Comparison of ENCODE assay signal across 2 cellular contexts in the genomic region with DNA sequence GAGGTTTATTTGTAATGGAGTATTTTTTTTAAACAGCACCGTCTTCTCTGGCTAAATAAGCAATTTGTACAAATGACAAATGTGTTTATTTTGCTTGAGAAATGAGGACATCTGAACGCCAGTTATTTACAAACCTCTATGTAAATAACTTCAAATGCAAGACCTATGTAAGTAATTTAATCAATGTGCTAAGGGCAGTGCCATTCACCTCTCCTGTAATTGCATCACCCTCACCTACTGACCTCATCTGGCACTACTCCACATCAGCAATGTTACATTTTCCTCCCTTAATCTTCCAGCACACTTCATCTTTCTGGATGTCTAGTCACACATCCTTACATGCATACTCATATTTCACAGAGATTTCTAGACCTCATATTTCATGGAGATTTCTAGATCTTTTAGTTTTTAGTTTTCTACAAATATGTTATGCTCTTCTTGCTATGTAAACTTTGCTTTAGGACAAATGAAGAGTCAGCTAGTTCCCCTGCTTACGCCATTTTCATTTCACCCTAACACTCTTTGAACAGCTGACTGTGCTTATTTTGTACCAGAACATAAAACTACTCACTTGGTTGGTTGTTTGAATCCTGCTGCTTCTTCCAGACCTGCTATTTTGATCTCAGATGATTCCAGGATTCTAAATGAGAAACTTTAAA.
TF ChIP-seq lines count a peak whose summit lies in the region.

No MANE protein-coding gene starts in this region.

TF ChIP-seq in GM23338, 12 proteins besides CTCF, POLR2A, EP300 and RAD21 (continued from another document):
- TF ChIP-seq, protein P1, sequence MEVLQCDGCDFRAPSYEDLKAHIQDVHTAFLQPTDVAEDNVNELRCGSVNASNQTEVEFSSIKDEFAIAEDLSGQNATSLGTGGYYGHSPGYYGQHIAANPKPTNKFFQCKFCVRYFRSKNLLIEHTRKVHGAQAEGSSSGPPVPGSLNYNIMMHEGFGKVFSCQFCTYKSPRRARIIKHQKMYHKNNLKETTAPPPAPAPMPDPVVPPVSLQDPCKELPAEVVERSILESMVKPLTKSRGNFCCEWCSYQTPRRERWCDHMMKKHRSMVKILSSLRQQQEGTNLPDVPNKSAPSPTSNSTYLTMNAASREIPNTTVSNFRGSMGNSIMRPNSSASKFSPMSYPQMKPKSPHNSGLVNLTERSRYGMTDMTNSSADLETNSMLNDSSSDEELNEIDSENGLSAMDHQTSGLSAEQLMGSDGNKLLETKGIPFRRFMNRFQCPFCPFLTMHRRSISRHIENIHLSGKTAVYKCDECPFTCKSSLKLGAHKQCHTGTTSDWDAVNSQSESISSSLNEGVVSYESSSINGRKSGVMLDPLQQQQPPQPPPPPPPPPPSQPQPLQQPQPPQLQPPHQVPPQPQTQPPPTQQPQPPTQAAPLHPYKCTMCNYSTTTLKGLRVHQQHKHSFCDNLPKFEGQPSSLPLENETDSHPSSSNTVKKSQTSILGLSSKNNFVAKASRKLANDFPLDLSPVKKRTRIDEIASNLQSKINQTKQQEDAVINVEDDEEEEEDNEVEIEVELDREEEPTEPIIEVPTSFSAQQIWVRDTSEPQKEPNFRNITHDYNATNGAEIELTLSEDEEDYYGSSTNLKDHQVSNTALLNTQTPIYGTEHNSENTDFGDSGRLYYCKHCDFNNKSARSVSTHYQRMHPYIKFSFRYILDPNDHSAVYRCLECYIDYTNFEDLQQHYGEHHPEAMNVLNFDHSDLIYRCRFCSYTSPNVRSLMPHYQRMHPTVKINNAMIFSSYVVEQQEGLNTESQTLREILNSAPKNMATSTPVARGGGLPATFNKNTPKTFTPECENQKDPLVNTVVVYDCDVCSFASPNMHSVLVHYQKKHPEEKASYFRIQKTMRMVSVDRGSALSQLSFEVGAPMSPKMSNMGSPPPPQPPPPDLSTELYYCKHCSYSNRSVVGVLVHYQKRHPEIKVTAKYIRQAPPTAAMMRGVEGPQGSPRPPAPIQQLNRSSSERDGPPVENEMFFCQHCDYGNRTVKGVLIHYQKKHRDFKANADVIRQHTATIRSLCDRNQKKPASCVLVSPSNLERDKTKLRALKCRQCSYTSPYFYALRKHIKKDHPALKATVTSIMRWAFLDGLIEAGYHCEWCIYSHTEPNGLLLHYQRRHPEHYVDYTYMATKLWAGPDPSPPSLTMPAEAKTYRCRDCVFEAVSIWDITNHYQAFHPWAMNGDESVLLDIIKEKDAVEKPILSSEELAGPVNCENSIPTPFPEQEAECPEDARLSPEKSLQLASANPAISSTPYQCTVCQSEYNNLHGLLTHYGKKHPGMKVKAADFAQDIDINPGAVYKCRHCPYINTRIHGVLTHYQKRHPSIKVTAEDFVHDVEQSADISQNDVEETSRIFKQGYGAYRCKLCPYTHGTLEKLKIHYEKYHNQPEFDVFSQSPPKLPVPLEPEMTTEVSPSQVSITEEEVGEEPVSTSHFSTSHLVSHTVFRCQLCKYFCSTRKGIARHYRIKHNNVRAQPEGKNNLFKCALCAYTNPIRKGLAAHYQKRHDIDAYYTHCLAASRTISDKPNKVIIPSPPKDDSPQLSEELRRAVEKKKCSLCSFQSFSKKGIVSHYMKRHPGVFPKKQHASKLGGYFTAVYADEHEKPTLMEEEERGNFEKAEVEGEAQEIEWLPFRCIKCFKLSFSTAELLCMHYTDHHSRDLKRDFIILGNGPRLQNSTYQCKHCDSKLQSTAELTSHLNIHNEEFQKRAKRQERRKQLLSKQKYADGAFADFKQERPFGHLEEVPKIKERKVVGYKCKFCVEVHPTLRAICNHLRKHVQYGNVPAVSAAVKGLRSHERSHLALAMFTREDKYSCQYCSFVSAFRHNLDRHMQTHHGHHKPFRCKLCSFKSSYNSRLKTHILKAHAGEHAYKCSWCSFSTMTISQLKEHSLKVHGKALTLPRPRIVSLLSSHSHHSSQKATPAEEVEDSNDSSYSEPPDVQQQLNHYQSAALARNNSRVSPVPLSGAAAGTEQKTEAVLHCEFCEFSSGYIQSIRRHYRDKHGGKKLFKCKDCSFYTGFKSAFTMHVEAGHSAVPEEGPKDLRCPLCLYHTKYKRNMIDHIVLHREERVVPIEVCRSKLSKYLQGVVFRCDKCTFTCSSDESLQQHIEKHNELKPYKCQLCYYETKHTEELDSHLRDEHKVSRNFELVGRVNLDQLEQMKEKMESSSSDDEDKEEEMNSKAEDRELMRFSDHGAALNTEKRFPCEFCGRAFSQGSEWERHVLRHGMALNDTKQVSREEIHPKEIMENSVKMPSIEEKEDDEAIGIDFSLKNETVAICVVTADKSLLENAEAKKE (CRISPR knock-in tag; IDR thresholded peaks at IDR 0.05): no peak
- TF ChIP-seq EZH2phosphoT487 (IDR thresholded peaks at IDR 0.05; ENCODE audit: unreplicated experiment): no peak
- no peak for TF ChIP-seq POLR2AphosphoS5 (IDR thresholded peaks at IDR 0.05; ENCODE audit: low read depth)
- TF ChIP-seq REST (IDR thresholded peaks at IDR 0.05; ENCODE audit: unreplicated experiment): no peak
- no peak for TF ChIP-seq ZNF114 (CRISPR knock-in tag; IDR thresholded peaks at IDR 0.05)
- TF ChIP-seq EZH2 (IDR thresholded peaks at IDR 0.05; ENCODE audit: low read depth, unreplicated experiment): no peak

TF ChIP-seq in liver, 16 proteins besides CTCF, POLR2A, EP300 and RAD21 (continued from another document):
- TF ChIP-seq ZBTB33 (IDR thresholded peaks at IDR 0.05) (peak; percentile 80), SP1 (IDR thresholded peaks at IDR 0.05) (peak; percentile 76), JUND (IDR thresholded peaks at IDR 0.05) (peak; percentile 92), HNF4G (IDR thresholded peaks at IDR 0.05) (peak; percentile 13), HNF4A (conservative IDR thresholded peaks at IDR 0.05) (peak; percentile 74 to 79), YY1 (IDR thresholded peaks at IDR 0.05) (peak; percentile 71), EGR1 (IDR thresholded peaks at IDR 0.05; ENCODE audit: low read depth in 2 of 2) (peak in 1 of 2 donors; percentile 36), MAX (IDR thresholded peaks at IDR 0.05) (peak; percentile 47), REST (IDR thresholded peaks at IDR 0.05) (no peak), TAF1 (conservative IDR thresholded peaks at IDR 0.05) (no peak)
